Comparison of ENCODE assay signal across 18 cellular contexts in the genomic region with DNA sequence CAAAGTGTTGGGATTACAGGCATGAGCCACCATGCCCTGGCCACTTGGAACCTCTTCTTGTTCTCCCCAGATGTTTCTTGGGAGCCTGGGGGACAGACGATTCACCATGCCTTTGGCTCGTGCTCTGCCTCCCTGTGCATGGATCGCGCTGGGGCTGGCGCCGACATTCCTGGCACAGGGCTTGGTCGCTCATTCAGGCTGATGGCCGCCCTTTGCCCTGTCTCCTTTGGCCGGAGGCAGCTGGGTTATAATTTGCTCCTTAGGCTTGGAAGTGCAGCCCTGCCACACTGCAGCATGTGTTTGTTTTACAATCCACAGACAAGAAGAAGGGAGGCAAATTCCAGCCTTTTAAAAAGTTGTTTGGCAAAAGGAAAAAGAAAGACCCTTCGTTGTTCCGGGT.
"Had no signal": no experiment of that assay in that cellular context is flagged by ENCODE, and none has a peak within 500 bp of the region (broad histone marks: within the 10 kb centered on the region; RNA-seq: fewer than 3 reads in every experiment).

No MANE protein-coding gene starts in this region.

- H3K4me3 Mint-ChIP-seq: effector memory CD8-positive, alpha-beta T cell; immature natural killer cell; natural killer cell treated with Interleukin-12 subunit alpha and Interleukin-12 subunit beta and Interleukin-15 and Interleukin-18, amount 100 ng/mL, for 72 hours; type B pancreatic cell had no signal

- ATAC-seq: effector memory CD8-positive, alpha-beta T cell; gastrocnemius medialis; heart right ventricle; left ventricle myocardium superior; natural killer cell treated with Interleukin-12 subunit alpha and Interleukin-12 subunit beta and Interleukin-15 and Interleukin-18, amount 100 ng/mL, for 72 hours; psoas muscle had no signal

- H3K4me1 ChIP-seq: esophagus muscularis mucosa, gastrocnemius medialis, heart right ventricle, psoas muscle, sigmoid colon had no signal

- H3K27me3 ChIP-seq: esophagus muscularis mucosa, gastrocnemius medialis, sigmoid colon had no signal

- H3K36me3 ChIP-seq: esophagus muscularis mucosa, gastrocnemius medialis, heart right ventricle, sigmoid colon had no signal

- H3K27ac Mint-ChIP-seq: effector memory CD8-positive, alpha-beta T cell; immature natural killer cell; natural killer cell treated with Interleukin-12 subunit alpha and Interleukin-12 subunit beta and Interleukin-15 and Interleukin-18, amount 100 ng/mL, for 72 hours; type B pancreatic cell had no signal

- H3K27me3 Mint-ChIP-seq: type B pancreatic cell had no signal

- H3K27ac ChIP-seq: dorsolateral prefrontal cortex, epithelial cell of prostate, esophagus muscularis mucosa, gastrocnemius medialis, heart right ventricle, psoas muscle, sigmoid colon, skin epidermis had no signal

- H3K9me3 Mint-ChIP-seq: effector memory CD8-positive, alpha-beta T cell; immature natural killer cell; natural killer cell treated with Interleukin-12 subunit alpha and Interleukin-12 subunit beta and Interleukin-15 and Interleukin-18, amount 100 ng/mL, for 72 hours had no signal

- DNase-seq: central memory CD4-positive, alpha-beta T cell; cortex of kidney; dorsolateral prefrontal cortex; effector memory CD8-positive, alpha-beta T cell; gastrocnemius medialis; heart right ventricle; immature natural killer cell; left ventricle myocardium superior; mesendoderm; psoas muscle; sigmoid colon; stimulated activated CD4-positive, alpha-beta T cell treated with anti-CD3 and anti-CD28 coated beads, Interleukin-2, amount 100 ng/mL, for 48 hours; stimulated activated naive CD4-positive, alpha-beta T cell treated with Interleukin-2 at 50 U/mL for 16 hours had no signal

- H3K36me3 Mint-ChIP-seq: immature natural killer cell; natural killer cell treated with Interleukin-12 subunit alpha and Interleukin-12 subunit beta and Interleukin-15 and Interleukin-18, amount 100 ng/mL, for 72 hours had no signal

- H3K4me3 ChIP-seq: dorsolateral prefrontal cortex, esophagus muscularis mucosa, gastrocnemius medialis, heart right ventricle, psoas muscle, sigmoid colon, skin epidermis had no signal

- H3K4me1 Mint-ChIP-seq: immature natural killer cell had no signal

- H3K9me3 ChIP-seq: esophagus muscularis mucosa, gastrocnemius medialis, heart right ventricle, psoas muscle, sigmoid colon had no signal
